ENCODE assay signal across 8 cellular contexts in the genomic region with DNA sequence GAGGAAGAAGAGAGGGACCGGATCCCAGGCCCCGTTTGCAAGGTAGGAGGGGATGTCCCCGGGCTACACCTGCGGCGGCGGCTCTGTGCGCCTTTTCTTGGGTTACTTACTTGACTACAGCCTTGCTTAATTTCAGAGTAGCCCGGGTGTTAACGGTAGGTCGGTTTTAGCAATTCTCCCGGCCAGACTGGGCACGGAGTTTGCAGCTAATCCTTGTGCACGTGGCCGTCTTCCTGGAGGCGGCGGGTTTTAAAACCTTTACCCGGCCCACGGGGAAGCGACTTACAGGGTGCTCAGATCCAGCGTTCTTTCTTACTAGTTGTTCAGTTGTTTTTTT. TPM values are rescaled to one million over a fixed set of nuclear protein-coding genes. Genes with fewer than 3 reads are reported as not detected.
DNase-seq lines count a peak whose midpoint lies in the region; ATAC-seq and TF ChIP-seq lines count a peak whose summit lies in the region.

No MANE protein-coding gene starts in this region.

- peak overlapping the region; percentile 94 for H3K23ac ChIP-seq in mesendoderm (ENCODE audit: low read length)

- no peak overlapping the region for H4K5ac ChIP-seq in mesendoderm (ENCODE audit: low read length)

- H3K36me3 ChIP-seq in cardiac muscle cell (peaks cover 27% of the 10 kb centered on the region), mesendoderm (ENCODE audit: control insufficient read depth, insufficient read depth, low read length) (no peaks in the 10 kb centered on the region)

- H3K79me1 ChIP-seq in mesendoderm (ENCODE audit: low read length) = peaks cover 2% of the 10 kb centered on the region

- no peak overlapping the region for H2BK5ac ChIP-seq in mesendoderm (ENCODE audit: low read length)

- peak overlapping the region; percentile 97 for H3K4me3 ChIP-seq in cardiac muscle cell
- peak overlapping the region; percentile 76 for H3K4me3 ChIP-seq in astrocyte of the cerebellum (ENCODE audit: low read depth, low read length)
- peak overlapping the region; percentile 100 for H3K4me3 ChIP-seq in mesendoderm (ENCODE audit: low read length)

- no peak overlapping the region for H2BK15ac ChIP-seq in mesendoderm (replicated peaks; ENCODE audit: low read depth)

- H3K27ac ChIP-seq in cardiac muscle cell (peak overlapping the region; percentile 92), mesendoderm (ENCODE audit: low read depth, low read length) (peak overlapping the region; percentile 56)

- no peaks in the 10 kb centered on the region for H3K9me3 ChIP-seq in cardiac muscle cell (ENCODE audit: low read depth)

- ATAC-seq in Right ventricle myocardium inferior = no peak
- ATAC-seq in HG03066 (IDR thresholded peaks at IDR 0.05; ENCODE audit: low read depth, unreplicated experiment) = peak; percentile 10

- intact Hi-C loops in Right ventricle myocardium inferior (cut with DNase I) = loop anchor here (1.0 to 10.0 kb wide), 2 partner anchors 13 to 1471 kb away; partner anchors contain the start of genes DNAJC21 and TARS1

- WGBS in mesendoderm (ENCODE audit: extremely low coverage, insufficient coverage, low lambda C conversion rate) = no CpG with 5 or more reads among the region's 20 CpGs

- peaks cover 12% of the 10 kb centered on the region for H3K4me1 ChIP-seq in cardiac muscle cell (ENCODE audit: low read depth)
- H3K4me1 ChIP-seq in mesendoderm (ENCODE audit: control insufficient read depth, low read depth, low read length) = no peaks in the 10 kb centered on the region

- H3K79me2 ChIP-seq in mesendoderm (ENCODE audit: control insufficient read depth, insufficient read depth, low read length) = peaks cover 40% of the 10 kb centered on the region

- H3K9ac ChIP-seq in mesendoderm (ENCODE audit: low read length) = peak overlapping the region; percentile 99

- DNase-seq in cardiac muscle cell (ENCODE audit: low read depth in 1 of 2, low spot score in 1 of 2) = no peak
- DNase-seq in Right ventricle myocardium inferior (ENCODE audit: missing footprints) = no peak
- DNase-seq in astrocyte of the cerebellum (ENCODE audit: low read depth) = no peak
- no peak for DNase-seq in mesendoderm
- no peak for DNase-seq in SW 1271 (lab: John Stamatoyannopoulos, UW)
- no peak for DNase-seq in T1000 (lab: John Stamatoyannopoulos, UW)
- no peak for DNase-seq in NCI-H2029 (lab: John Stamatoyannopoulos, UW)

- H3K27me3 ChIP-seq in cardiac muscle cell (no peaks in the 10 kb centered on the region), mesendoderm (ENCODE audit: insufficient read depth, low read length, poor library complexity) (no peaks in the 10 kb centered on the region)

- peak overlapping the region; percentile 78 for H2AK5ac ChIP-seq in mesendoderm (ENCODE audit: low read length)

- H3K56ac ChIP-seq in mesendoderm (ENCODE audit: low read length) = peak overlapping the region; percentile 100

- peak overlapping the region; percentile 95 for H3K4me2 ChIP-seq in mesendoderm (ENCODE audit: low read length)

- H3K18ac ChIP-seq in mesendoderm (ENCODE audit: low read length) = peak overlapping the region; percentile 54

- TF ChIP-seq CTCF in cardiac muscle cell (IDR thresholded peaks at IDR 0.05; ENCODE audit: low read depth, low read length) (no peak), astrocyte of the cerebellum (IDR thresholded peaks at IDR 0.05; ENCODE audit: low read depth, low read length, missing control alignments) (no peak)

- H4K8ac ChIP-seq in mesendoderm (ENCODE audit: low read depth, low read length) = peak overlapping the region; percentile 7

- H2BK120ac ChIP-seq in mesendoderm (ENCODE audit: low read depth, low read length) = no peak overlapping the region

- in situ Hi-C loops in astrocyte of the cerebellum (cut with HindIII; ENCODE audit: low sequenced_read_pairs) = no loop called here

- H3K4ac ChIP-seq in mesendoderm (ENCODE audit: low read depth, low read length) = peak overlapping the region; percentile 96

RNA-seq across cellular contexts. Expression of gene BRIX1, which starts 0.3 kb away (rescaled TPM):
- 12.9 and 14.4 TPM in 2 replicates for total RNA-seq in cardiac muscle cell
- polyA plus RNA-seq in cardiac muscle cell = 30.9 and 42.6 TPM in 2 replicates
- 10.3 TPM for total RNA-seq in Right ventricle myocardium inferior
- 104 TPM for polyA plus RNA-seq in mesendoderm (2013, experiment 1 of 2)
- polyA plus RNA-seq in mesendoderm (2013, experiment 2 of 2) = 108 TPM

RNA-seq across cellular contexts. Expression of gene RAD1, which starts 0.5 kb away (rescaled TPM):
- total RNA-seq in cardiac muscle cell (11.8 and 14.1 TPM in 2 replicates), Right ventricle myocardium inferior (22.7 TPM)
- 35.1 and 38.6 TPM in 2 replicates for polyA plus RNA-seq in cardiac muscle cell
- 38.8 TPM for polyA plus RNA-seq in mesendoderm (2013, experiment 1 of 2)
- 41.9 TPM for polyA plus RNA-seq in mesendoderm (2013, experiment 2 of 2)

RNA-seq across cellular contexts. Expression of gene DNAJC21, which starts 13.5 kb away (rescaled TPM):
- total RNA-seq in cardiac muscle cell (18.7 and 49.4 TPM in 2 replicates), Right ventricle myocardium inferior (55.5 TPM)
- 37.8 and 40.5 TPM in 2 replicates for polyA plus RNA-seq in cardiac muscle cell
- polyA plus RNA-seq in mesendoderm (2013, experiment 1 of 2) = 43.9 TPM
- 45.0 TPM for polyA plus RNA-seq in mesendoderm (2013, experiment 2 of 2)
